23 cellular contexts compared by ENCODE assay signal in genomic region chr16:15972046-15972868, GRCh38. TPM values are rescaled to one million over a fixed set of nuclear protein-coding genes. Genes with fewer than 3 reads are reported as not detected.
DNase-seq lines count a peak whose midpoint lies in the region; ATAC-seq and TF ChIP-seq lines count a peak whose summit lies in the region.
"Had no signal": no experiment of that assay in that cellular context is flagged by ENCODE, and none has a peak within 500 bp of the region (broad histone marks: within the 10 kb centered on the region; RNA-seq: fewer than 3 reads in every experiment).

No MANE protein-coding gene starts in this region.

- TF ChIP-seq CTCF in HFFc6 (IDR thresholded peaks at IDR 0.05) (no peak), WTC11 (IDR thresholded peaks at IDR 0.05) (no peak), suprapubic skin (IDR thresholded peaks at IDR 0.05) (no peak), MM.1S (IDR thresholded peaks at IDR 0.05; ENCODE audit: low read length) (no peak)

- ATAC-seq in WTC11, result no peak
- ATAC-seq: GM12878 had no signal

- peaks cover 84% of the 10 kb centered on the region for H3K4me1 Mint-ChIP-seq in HFFc6 (ENCODE audit: low read depth)
- peaks cover 63% of the 10 kb centered on the region for H3K4me1 Mint-ChIP-seq in WTC11

- 50% methylated on average over 2 of the region's 3 CpGs for WGBS in suprapubic skin

- H3K4me2 ChIP-seq in MM.1S (ENCODE audit: low read depth, low read length), result no peak overlapping the region

- no peaks in the 10 kb centered on the region for H3K27me3 ChIP-seq in iPS-20b (ENCODE audit: insufficient read depth, low read length)
- H3K27me3 ChIP-seq in stomach smooth muscle (ENCODE audit: control insufficient read depth in 1 of 2, insufficient read depth in 2 of 2, low read length in 2 of 2), result no peaks in the 10 kb centered on the region
- no peaks in the 10 kb centered on the region for H3K27me3 ChIP-seq in MG63
- H3K27me3 ChIP-seq in suprapubic skin, result no peaks in the 10 kb centered on the region
- no peaks in the 10 kb centered on the region for H3K27me3 ChIP-seq in MM.1S (replicated peaks; ENCODE audit: insufficient read depth, low read length)
- H3K27me3 ChIP-seq: BE2C, brain microvascular endothelial cell had no signal

- H2AFZ ChIP-seq in MM.1S (ENCODE audit: low read length), result no peak overlapping the region

- peak overlapping the region; percentile 76; the same call in 1 of the 2 replicates for H3K9ac ChIP-seq in iPS-20b (ENCODE audit: low read depth, low read length)
- no peak overlapping the region for H3K9ac ChIP-seq in stomach smooth muscle (ENCODE audit: low read length in 2 of 2)
- no peak overlapping the region for H3K9ac ChIP-seq in MM.1S (ENCODE audit: low read length)

- POLR2A ChIA-PET in WTC11 (lab: Charles Lee), result no interaction called here

- H3K36me3 ChIP-seq in iPS-20b (ENCODE audit: insufficient read depth, low read depth, low read length), result peaks cover 5% of the 10 kb centered on the region; the same call in 1 of the 2 replicates
- peaks cover 0 to 2% of the 10 kb centered on the region in 2 donors for H3K36me3 ChIP-seq in stomach smooth muscle (ENCODE audit: control insufficient read depth in 2 of 2, insufficient read depth in 2 of 2, low read length in 2 of 2)
- H3K36me3 ChIP-seq in MG63, result peaks cover 69% of the 10 kb centered on the region
- no peaks in the 10 kb centered on the region for H3K36me3 ChIP-seq in suprapubic skin
- no peaks in the 10 kb centered on the region for H3K36me3 ChIP-seq in MM.1S (replicated peaks; ENCODE audit: insufficient read depth, low read length)
- H3K36me3 ChIP-seq: brain microvascular endothelial cell had no signal

- H3K4me3 ChIP-seq in iPS-20b (ENCODE audit: low read length) (peak overlapping the region; percentile 57; the same call in 1 of the 2 replicates), stomach smooth muscle (ENCODE audit: low read length in 2 of 2) (no peak overlapping the region), MG63 (no peak overlapping the region), suprapubic skin (no peak overlapping the region), MM.1S (ENCODE audit: low read length) (no peak overlapping the region)
- H3K4me3 ChIP-seq: GM12878, lung, skin epidermis had no signal

- no peaks in the 10 kb centered on the region for H3K9me2 ChIP-seq in MM.1S (replicated peaks; ENCODE audit: insufficient read depth, low read length)

- peaks cover 92% of the 10 kb centered on the region for H3K79me2 ChIP-seq in MM.1S (ENCODE audit: low read length)

- H4K20me1 ChIP-seq in MM.1S (ENCODE audit: insufficient read depth, low read length), result no peaks in the 10 kb centered on the region

- H3K4me1 ChIP-seq in iPS-20b (ENCODE audit: insufficient read depth, low read length), result peaks cover 28% of the 10 kb centered on the region
- peaks cover 23% of the 10 kb centered on the region for H3K4me1 ChIP-seq in stomach smooth muscle (ENCODE audit: control insufficient read depth, insufficient read depth, low read length)
- peaks cover 28% of the 10 kb centered on the region for H3K4me1 ChIP-seq in suprapubic skin
- no peaks in the 10 kb centered on the region for H3K4me1 ChIP-seq in MM.1S (ENCODE audit: low read length)
- H3K4me1 ChIP-seq: BE2C had no signal

- peak; percentile 43 for DNase-seq in HFFc6
- no peak for DNase-seq in WTC11 (ENCODE audit: low spot score)
- DNase-seq in MG63, result no peak
- DNase-seq in suprapubic skin (ENCODE audit: low spot score in 2 of 2), result no peak
- DNase-seq in MM.1S, result no peak
- DNase-seq in RKO (ENCODE audit: low spot score), result no peak
- DNase-seq: activated CD4-positive, alpha-beta memory T cell treated with anti-CD3 and anti-CD28 coated beads, Interleukin-2, amount 10 ng/mL, durations not matched to agents 7 days and 5 days; activated T-cell treated with anti-CD3 and anti-CD28 coated beads, Interleukin-2, amount 50 U/mL, for 48 hours; BE2C; brain microvascular endothelial cell; Calu3; foreskin melanocyte; GF-D8; naive B cell; NCI-H1417; stimulated activated CD4-positive, alpha-beta T cell treated with anti-CD3 and anti-CD28 coated beads, Interleukin-2, amount 100 ng/mL, for 48 hours; WERI-Rb-1 had no signal

- peak overlapping the region; percentile 35 for H3K4me3 Mint-ChIP-seq in HFFc6
- no peak overlapping the region for H3K4me3 Mint-ChIP-seq in WTC11
- H3K4me3 Mint-ChIP-seq: activated CD4-positive, alpha-beta memory T cell treated with anti-CD3 and anti-CD28 coated beads, Interleukin-2, amount 10 ng/mL, durations not matched to agents 7 days and 5 days; activated naive CD8-positive, alpha-beta T cell had no signal

- peaks cover 2% of the 10 kb centered on the region for H3K27me3 Mint-ChIP-seq in HFFc6 (ENCODE audit: insufficient read depth)
- H3K27me3 Mint-ChIP-seq in WTC11 (ENCODE audit: low read depth), result no peaks in the 10 kb centered on the region
- H3K27me3 Mint-ChIP-seq: activated CD4-positive, alpha-beta memory T cell treated with anti-CD3 and anti-CD28 coated beads, Interleukin-2, amount 10 ng/mL, durations not matched to agents 7 days and 5 days; activated naive CD8-positive, alpha-beta T cell; naive B cell had no signal

- H3K27ac ChIP-seq in iPS-20b (ENCODE audit: low read length) (peak overlapping the region; percentile 66), stomach smooth muscle (ENCODE audit: low read length) (peak overlapping the region; percentile 11), suprapubic skin (no peak overlapping the region), MM.1S (ENCODE audit: low read length) (no peak overlapping the region)
- H3K27ac ChIP-seq: brain microvascular endothelial cell, skin epidermis, WERI-Rb-1 had no signal

- TF ChIP-seq POLR2A in suprapubic skin (IDR thresholded peaks at IDR 0.05), result no peak

- CTCF ChIA-PET in WTC11 (lab: Charles Lee), result interaction anchor here (0.6 kb wide), 1 partner anchor 602 kb away, joined by 3 read pairs; no protein-coding TSS in a partner anchor

- H3K9me3 ChIP-seq in iPS-20b (ENCODE audit: insufficient read depth, low read depth, low read length) (peaks cover 10% of the 10 kb centered on the region; the same call in 1 of the 2 replicates), stomach smooth muscle (ENCODE audit: control insufficient read depth in 2 of 2, low read length in 2 of 2) (peaks cover 7 to 10% of the 10 kb centered on the region in 2 donors), MG63 (no peaks in the 10 kb centered on the region; the same call in 1 of the 2 replicates), suprapubic skin (no peaks in the 10 kb centered on the region), MM.1S (replicated peaks; ENCODE audit: insufficient read depth, low read length) (no peaks in the 10 kb centered on the region)

- no peak for TF ChIP-seq EP300 in suprapubic skin (IDR thresholded peaks at IDR 0.05)

- H3F3A ChIP-seq in MM.1S (ENCODE audit: insufficient read depth, low read length), result no peaks in the 10 kb centered on the region

- H3K36me3 Mint-ChIP-seq in HFFc6 (ENCODE audit: low read depth) (peaks cover 33% of the 10 kb centered on the region), WTC11 (peaks cover 33% of the 10 kb centered on the region)

- H3K9me3 Mint-ChIP-seq in HFFc6 (peaks cover 6% of the 10 kb centered on the region), WTC11 (peaks cover 14% of the 10 kb centered on the region)

- peak overlapping the region; percentile 75 for H3K27ac Mint-ChIP-seq in HFFc6
- peak overlapping the region; percentile 99 for H3K27ac Mint-ChIP-seq in WTC11
- H3K27ac Mint-ChIP-seq: activated CD4-positive, alpha-beta memory T cell treated with anti-CD3 and anti-CD28 coated beads, Interleukin-2, amount 10 ng/mL, durations not matched to agents 7 days and 5 days; activated naive CD8-positive, alpha-beta T cell had no signal

TF ChIP-seq in WTC11, 78 proteins besides CTCF, POLR2A, EP300 and RAD21 (continues in another document):
- TF ChIP-seq SMAD3 (CRISPR knock-in tag; IDR thresholded peaks at IDR 0.05; ENCODE audit: borderline replicate concordance) (no peak), OVOL2 (CRISPR knock-in tag; IDR thresholded peaks at IDR 0.05; ENCODE audit: borderline replicate concordance) (no peak), JAZF1 (CRISPR knock-in tag; IDR thresholded peaks at IDR 0.05) (no peak), EMX1 (CRISPR knock-in tag; IDR thresholded peaks at IDR 0.05) (no peak), FOXP1 (CRISPR knock-in tag; IDR thresholded peaks at IDR 0.05; ENCODE audit: borderline replicate concordance) (no peak)
- TF ChIP-seq, protein P1, sequence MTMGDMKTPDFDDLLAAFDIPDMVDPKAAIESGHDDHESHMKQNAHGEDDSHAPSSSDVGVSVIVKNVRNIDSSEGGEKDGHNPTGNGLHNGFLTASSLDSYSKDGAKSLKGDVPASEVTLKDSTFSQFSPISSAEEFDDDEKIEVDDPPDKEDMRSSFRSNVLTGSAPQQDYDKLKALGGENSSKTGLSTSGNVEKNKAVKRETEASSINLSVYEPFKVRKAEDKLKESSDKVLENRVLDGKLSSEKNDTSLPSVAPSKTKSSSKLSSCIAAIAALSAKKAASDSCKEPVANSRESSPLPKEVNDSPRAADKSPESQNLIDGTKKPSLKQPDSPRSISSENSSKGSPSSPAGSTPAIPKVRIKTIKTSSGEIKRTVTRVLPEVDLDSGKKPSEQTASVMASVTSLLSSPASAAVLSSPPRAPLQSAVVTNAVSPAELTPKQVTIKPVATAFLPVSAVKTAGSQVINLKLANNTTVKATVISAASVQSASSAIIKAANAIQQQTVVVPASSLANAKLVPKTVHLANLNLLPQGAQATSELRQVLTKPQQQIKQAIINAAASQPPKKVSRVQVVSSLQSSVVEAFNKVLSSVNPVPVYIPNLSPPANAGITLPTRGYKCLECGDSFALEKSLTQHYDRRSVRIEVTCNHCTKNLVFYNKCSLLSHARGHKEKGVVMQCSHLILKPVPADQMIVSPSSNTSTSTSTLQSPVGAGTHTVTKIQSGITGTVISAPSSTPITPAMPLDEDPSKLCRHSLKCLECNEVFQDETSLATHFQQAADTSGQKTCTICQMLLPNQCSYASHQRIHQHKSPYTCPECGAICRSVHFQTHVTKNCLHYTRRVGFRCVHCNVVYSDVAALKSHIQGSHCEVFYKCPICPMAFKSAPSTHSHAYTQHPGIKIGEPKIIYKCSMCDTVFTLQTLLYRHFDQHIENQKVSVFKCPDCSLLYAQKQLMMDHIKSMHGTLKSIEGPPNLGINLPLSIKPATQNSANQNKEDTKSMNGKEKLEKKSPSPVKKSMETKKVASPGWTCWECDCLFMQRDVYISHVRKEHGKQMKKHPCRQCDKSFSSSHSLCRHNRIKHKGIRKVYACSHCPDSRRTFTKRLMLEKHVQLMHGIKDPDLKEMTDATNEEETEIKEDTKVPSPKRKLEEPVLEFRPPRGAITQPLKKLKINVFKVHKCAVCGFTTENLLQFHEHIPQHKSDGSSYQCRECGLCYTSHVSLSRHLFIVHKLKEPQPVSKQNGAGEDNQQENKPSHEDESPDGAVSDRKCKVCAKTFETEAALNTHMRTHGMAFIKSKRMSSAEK (CRISPR knock-in tag; IDR thresholded peaks at IDR 0.05; ENCODE audit: borderline replicate concordance), result no peak

RNA-seq across cellular contexts. Expression of gene ABCC1, which starts 22.8 kb away (rescaled TPM):
- total RNA-seq in HFFc6 (2021; fragmentation: NEBNext Ultra II Directional; extraction: Animal tissue kit (Norgen Biotek cat#: 25700)), result 10 to 100 TPM; 49.3 to 63.6 (median 57.1) TPM
- total RNA-seq in WTC11 (2021), result 61.9 to 64.9 TPM (median 63.9 TPM) in 3 replicates
- 35.8 and 48.0 TPM in 2 replicates for total RNA-seq in MG63 (2014; rRNA removed; shearing (Covaris generic); ENCODE audit: low replicate concordance)
- 10 to 100 TPM; 22.1 to 37.4 (median 27.2) TPM for total RNA-seq in suprapubic skin

Comparison
In these comparisons a context has a peak if more than half of its experiments do, and no peak if none do; other contexts are left out.
1. H3K27ac ChIP-seq: peak in iPS-20b (single experiment) and stomach smooth muscle (single experiment); none in suprapubic skin (single experiment) and MM.1S (single experiment).